ENCODE assay signal across 20 cellular contexts in genomic region chr20:37469531-37469930, GRCh38. TPM values are rescaled to one million over a fixed set of nuclear protein-coding genes. Genes with fewer than 3 reads are reported as not detected.
DNase-seq lines count a peak whose midpoint lies in the region; ATAC-seq and TF ChIP-seq lines count a peak whose summit lies in the region.
"Had no signal": no experiment of that assay in that cellular context is flagged by ENCODE, and none has a peak within 500 bp of the region (broad histone marks: within the 10 kb centered on the region; RNA-seq: fewer than 3 reads in every experiment).

No MANE protein-coding gene starts in this region.

- H3K4me3 ChIP-seq in BLaER1 (no peak overlapping the region), RWPE2 (ENCODE audit: severe bottlenecking) (no peak overlapping the region), endodermal cell (ENCODE audit: low read length) (no peak overlapping the region)
- H3K4me3 ChIP-seq: A549, GM12878, HAP-1 had no signal

- H3K27ac Mint-ChIP-seq in endodermal cell: no peak overlapping the region
- H3K27ac Mint-ChIP-seq: CD8-positive, alpha-beta T cell had no signal

- no peaks in the 10 kb centered on the region for H3K36me3 Mint-ChIP-seq in endodermal cell (ENCODE audit: low read depth)
- H3K36me3 Mint-ChIP-seq: CD8-positive, alpha-beta T cell had no signal

- no peak overlapping the region for H3K4me3 Mint-ChIP-seq in endodermal cell
- H3K4me3 Mint-ChIP-seq: CD8-positive, alpha-beta T cell; IgD-negative memory B cell had no signal

- no peaks in the 10 kb centered on the region for H3K4me1 Mint-ChIP-seq in endodermal cell
- H3K4me1 Mint-ChIP-seq: IgD-negative memory B cell had no signal

- H3K27ac ChIP-seq in BLaER1: no peak overlapping the region
- H3K27ac ChIP-seq in RWPE2 (ENCODE audit: poor library complexity, severe bottlenecking): no peak overlapping the region
- no peak overlapping the region for H3K27ac ChIP-seq in endodermal cell (ENCODE audit: low read depth, low read length)
- H3K27ac ChIP-seq: 22Rv1, A549 had no signal

- H3K9me3 ChIP-seq in BLaER1: no peaks in the 10 kb centered on the region
- no peaks in the 10 kb centered on the region for H3K9me3 ChIP-seq in RWPE2 (ENCODE audit: severe bottlenecking)
- no peaks in the 10 kb centered on the region for H3K9me3 ChIP-seq in endodermal cell (ENCODE audit: control insufficient read depth, low read length)
- H3K9me3 ChIP-seq: A549, HAP-1 had no signal

- peak overlapping the region; percentile 64 for H3K4me2 ChIP-seq in BLaER1
- H3K4me2 ChIP-seq: A549 had no signal

- H3K36me3 ChIP-seq in BLaER1 (no peaks in the 10 kb centered on the region), RWPE2 (ENCODE audit: low read depth) (no peaks in the 10 kb centered on the region), endodermal cell (ENCODE audit: control insufficient read depth, insufficient read depth, low read length) (no peaks in the 10 kb centered on the region)
- H3K36me3 ChIP-seq: HAP-1 had no signal

- H3K27me3 Mint-ChIP-seq in endodermal cell (ENCODE audit: insufficient read depth): peaks cover 1% of the 10 kb centered on the region

- H3K27me3 ChIP-seq in BLaER1: no peaks in the 10 kb centered on the region
- H3K27me3 ChIP-seq in RWPE2 (ENCODE audit: insufficient read depth, poor library complexity, severe bottlenecking): no peaks in the 10 kb centered on the region
- H3K27me3 ChIP-seq in endodermal cell (ENCODE audit: control insufficient read depth, insufficient read depth, low read length, poor library complexity, severe bottlenecking): no peaks in the 10 kb centered on the region

- no peaks in the 10 kb centered on the region for H4K20me1 ChIP-seq in BLaER1

- H3K9ac ChIP-seq in BLaER1 (no peak overlapping the region), endodermal cell (ENCODE audit: extremely low read depth, low read length, poor library complexity, severe bottlenecking) (no peak overlapping the region)

- DNase-seq in NCI-H2171 treated with DMSO at 0.1 percent for 48 hours (lab: John Stamatoyannopoulos, UW) (peak; percentile 47), NCI-H2171 (lab: John Stamatoyannopoulos, UW) (no peak), RWPE2 (ENCODE audit: low spot score) (peak; percentile 78), endodermal cell (peak; percentile 28), ureter (ENCODE audit: low spot score) (no peak), KG1 (lab: John Stamatoyannopoulos, UW) (no peak)
- DNase-seq: AML-193; Calu3; CD8-positive, alpha-beta T cell; DMS79 treated with DMSO at 0.1 percent for 48 hours; GF-D8 had no signal

- ATAC-seq in RWPE2 (ENCODE audit: low read depth) (no peak), GM21447 (IDR thresholded peaks at IDR 0.05; ENCODE audit: unreplicated experiment) (no peak)
- ATAC-seq: A549; CD8-positive, alpha-beta T cell; GM12878 had no signal

- WGBS in endodermal cell (ENCODE audit: insufficient coverage in 1 of 2, insufficient read length in 1 of 2), 2 experiments: 89 to 93% methylated on average over 7 of the region's 7 CpGs

- H3K4me1 ChIP-seq in BLaER1 (peaks cover 16% of the 10 kb centered on the region), RWPE2 (ENCODE audit: insufficient read depth, poor library complexity, severe bottlenecking) (no peaks in the 10 kb centered on the region), endodermal cell (ENCODE audit: control insufficient read depth, insufficient read depth, low read length) (no peaks in the 10 kb centered on the region)
- H3K4me1 ChIP-seq: A549, HAP-1 had no signal

- no peaks in the 10 kb centered on the region for H3K9me3 Mint-ChIP-seq in endodermal cell
- H3K9me3 Mint-ChIP-seq: CD8-positive, alpha-beta T cell; IgD-negative memory B cell had no signal

- TF ChIP-seq CTCF in RWPE2 (IDR thresholded peaks at IDR 0.05; ENCODE audit: poor library complexity, severe bottlenecking): no peak
- no peak for TF ChIP-seq CTCF in endodermal cell (conservative IDR thresholded peaks at IDR 0.05)

RNA-seq across cellular contexts. Expression of gene NNAT, which starts 51.5 kb away (rescaled TPM):
- total RNA-seq in endodermal cell: 10 to 100 TPM; 16.8 to 27.3 TPM
- 413 TPM for polyA plus RNA-seq in endodermal cell (2013, experiment 1 of 2)
- 384 TPM for polyA plus RNA-seq in endodermal cell (2013, experiment 2 of 2)
- 0.52 TPM for total RNA-seq in ureter
- total RNA-seq: Calu3; CD8-positive, alpha-beta T cell; GM12878; H4 had no signal
- polyA plus RNA-seq: A549, BJ, IgD-negative memory B cell had no signal

RNA-seq across cellular contexts. Expression of gene BLCAP, which starts 58.1 kb away (rescaled TPM):
- total RNA-seq in endodermal cell (10 to 100 TPM; 32.5 to 56.5 TPM), ureter (178 TPM)
- polyA plus RNA-seq in endodermal cell (2013, experiment 1 of 2): 51.9 TPM
- 45.0 TPM for polyA plus RNA-seq in endodermal cell (2013, experiment 2 of 2)

Comparison
In these comparisons a context has a peak if more than half of its experiments do, and no peak if none do; other contexts are left out.
1. DNase-seq: peak in NCI-H2171 treated with DMSO at 0.1 percent for 48 hours (single experiment), RWPE2 (single experiment) and endodermal cell (single experiment); none in NCI-H2171 (single experiment), ureter (single experiment) and KG1 (single experiment).
2. RNA of gene NNAT, which starts 51.5 kb away (total RNA-seq): 16.8 to 27.3 TPM in endodermal cell; 0.52 TPM in ureter (single experiment); every median in the first group is over 10 times any median in the second.